Comparison of ENCODE assay signal across 14 cellular contexts in genomic region chr2:234679766-234680687, GRCh38.
A peak's percentile ranks its signal among the peaks of the same experiment; 100 is the strongest.
DNase-seq lines count a peak whose midpoint lies in the region; ATAC-seq, FAIRE-seq and TF ChIP-seq lines count a peak whose summit lies in the region.
"Had no signal": no experiment of that assay in that cellular context is flagged by ENCODE, and none has a peak within 500 bp of the region (broad histone marks: within the 10 kb centered on the region; RNA-seq: fewer than 3 reads in every experiment).

No MANE protein-coding gene starts in this region.

- DNase-seq in MG63 (peak; percentile 93), lower leg skin (ENCODE audit: low spot score in 2 of 2) (peak; percentile 61 to 91), upper lobe of right lung (no peak), NOMO-1 (lab: John Stamatoyannopoulos, UW; ENCODE audit: unreplicated experiment in 2 of 2) (no peak), mesenteric fat pad (ENCODE audit: low spot score) (no peak)
- DNase-seq in stimulated activated naive B cell treated with anti-CD40 and anti-IgM and Interleukin-4, amounts not matched to agents 10 μg/mL and 1 μg/mL and 100 μg/mL, for 72 hours: no peak
- DNase-seq: NCI-H146, nephron progenitor cell had no signal

- H3K9me3 ChIP-seq in MG63: no peaks in the 10 kb centered on the region
- H3K9me3 ChIP-seq in upper lobe of right lung: no peaks in the 10 kb centered on the region

- TF ChIP-seq CTCF in lower leg skin (IDR thresholded peaks at IDR 0.05) (peak in 1 of 3 donors; percentile 72), upper lobe of right lung (IDR thresholded peaks at IDR 0.05) (no peak)

- H3K9me3 Mint-ChIP-seq in stimulated activated naive B cell treated with anti-CD40 and anti-IgM and Interleukin-4, amounts not matched to agents 10 μg/mL and 1 μg/mL and 100 μg/mL, for 72 hours: peaks cover 4 to 7% of the 10 kb centered on the region in 2 donors
- H3K9me3 Mint-ChIP-seq: stimulated activated naive CD8-positive, alpha-beta T cell treated with anti-CD3 and anti-CD28 coated beads, Interleukin-15, Interleukin-2, amounts not matched to agents 100 ng/mL and 50 ng/mL, for 24 hours had no signal

- H3K27ac Mint-ChIP-seq in stimulated activated naive B cell treated with anti-CD40 and anti-IgM and Interleukin-4, amounts not matched to agents 10 μg/mL and 1 μg/mL and 100 μg/mL, for 72 hours: no peak overlapping the region
- H3K27ac Mint-ChIP-seq: nephron progenitor cell; stimulated activated naive CD8-positive, alpha-beta T cell treated with anti-CD3 and anti-CD28 coated beads, Interleukin-15, Interleukin-2, amounts not matched to agents 100 ng/mL and 50 ng/mL, for 24 hours had no signal

- no peak overlapping the region for H3K27ac ChIP-seq in upper lobe of right lung
- H3K27ac ChIP-seq: cardiac muscle cell had no signal

- no peak overlapping the region for H3K4me3 Mint-ChIP-seq in stimulated activated naive B cell treated with anti-CD40 and anti-IgM and Interleukin-4, amounts not matched to agents 10 μg/mL and 1 μg/mL and 100 μg/mL, for 72 hours
- H3K4me3 Mint-ChIP-seq: nephron progenitor cell; stimulated activated naive CD8-positive, alpha-beta T cell treated with anti-CD3 and anti-CD28 coated beads, Interleukin-15, Interleukin-2, amounts not matched to agents 100 ng/mL and 50 ng/mL, for 24 hours had no signal

- ATAC-seq in upper lobe of right lung: peak; percentile 73
- no peak for ATAC-seq in stimulated activated naive B cell treated with anti-CD40 and anti-IgM and Interleukin-4, amounts not matched to agents 10 μg/mL and 1 μg/mL and 100 μg/mL, for 72 hours (replicated peaks)
- ATAC-seq in GM19452 (IDR thresholded peaks at IDR 0.05; ENCODE audit: unreplicated experiment): no peak

- H3K4me1 ChIP-seq in upper lobe of right lung: peaks cover 7% of the 10 kb centered on the region

- H3K27me3 ChIP-seq in MG63 (no peaks in the 10 kb centered on the region), upper lobe of right lung (no peaks in the 10 kb centered on the region)
- H3K27me3 ChIP-seq: cardiac muscle cell had no signal

- H3K27me3 Mint-ChIP-seq in stimulated activated naive B cell treated with anti-CD40 and anti-IgM and Interleukin-4, amounts not matched to agents 10 μg/mL and 1 μg/mL and 100 μg/mL, for 72 hours: no peaks in the 10 kb centered on the region

- WGBS in lower leg skin, 2 donors: 48 to 49% methylated on average over 13 of the region's 13 CpGs

- no peaks in the 10 kb centered on the region for H3K36me3 ChIP-seq in MG63
- H3K36me3 ChIP-seq in upper lobe of right lung: no peaks in the 10 kb centered on the region
- H3K36me3 ChIP-seq: cardiac muscle cell had no signal

- peak; percentile 87 for FAIRE-seq in endometrium (lab: Jason Lieb, UNC)
- FAIRE-seq: GM12891, TTC549 had no signal

- no peak for TF ChIP-seq POLR2A in lower leg skin (IDR thresholded peaks at IDR 0.05)

- no peaks in the 10 kb centered on the region for H3K36me3 Mint-ChIP-seq in stimulated activated naive B cell treated with anti-CD40 and anti-IgM and Interleukin-4, amounts not matched to agents 10 μg/mL and 1 μg/mL and 100 μg/mL, for 72 hours

- H3K4me3 ChIP-seq in MG63 (no peak overlapping the region), lower leg skin (ENCODE audit: low read depth, poor library complexity, severe bottlenecking) (no peak overlapping the region), upper lobe of right lung (no peak overlapping the region)
- H3K4me3 ChIP-seq: cardiac muscle cell had no signal

- H3K4me1 Mint-ChIP-seq in stimulated activated naive B cell treated with anti-CD40 and anti-IgM and Interleukin-4, amounts not matched to agents 10 μg/mL and 1 μg/mL and 100 μg/mL, for 72 hours: peaks cover 4 to 6% of the 10 kb centered on the region in 2 donors

- intact Hi-C loops in lower leg skin (cut with DNase I; ENCODE audit: low total_unique reads): no loop called here
- intact Hi-C loops in upper lobe of right lung (cut with DNase I): no loop called here

Comparison
In these comparisons a context has a peak if more than half of its experiments do, and no peak if none do; other contexts are left out.
1. DNase-seq: peak in MG63 (single experiment) and lower leg skin (2 of 2); none in upper lobe of right lung (single experiment), NOMO-1 (0 of 2), stimulated activated naive B cell treated with anti-CD40 and anti-IgM and Interleukin-4, amounts not matched to agents 10 μg/mL and 1 μg/mL and 100 μg/mL, for 72 hours (single experiment) and mesenteric fat pad (single experiment).